In genomic region chr9:73539881-73540280, GRCh38 we compare ENCODE assay signal across 25 cellular contexts.
"Had no signal": no experiment of that assay in that cellular context is flagged by ENCODE, and none has a peak within 500 bp of the region (broad histone marks: within the 10 kb centered on the region; RNA-seq: fewer than 3 reads in every experiment).

No MANE protein-coding gene starts in this region.

- H3K4me3 ChIP-seq: coronary artery, dorsolateral prefrontal cortex had no signal

- H3K4me3 Mint-ChIP-seq: activated CD8-positive, alpha-beta T cell treated with anti-CD3 and anti-CD28 coated beads for 36 hours; activated naive CD8-positive, alpha-beta T cell; activated T-cell treated with anti-CD3 and anti-CD28 coated beads, Interleukin-2, amount 50 U/mL, for 4 hours; activated T-helper 17 cell treated with anti-CD3 and anti-CD28 coated beads, Interleukin-2, amount 50 U/mL, for 72 hours; central memory CD8-positive, alpha-beta T cell; dendritic cell treated with granulocyte-macrophage colony-stimulating factor and Interleukin-4, amounts not matched to agents 40 ng/mL and 50 ng/mL, for 4 days; endodermal cell had no signal

- H3K27ac Mint-ChIP-seq: activated CD8-positive, alpha-beta T cell treated with anti-CD3 and anti-CD28 coated beads for 36 hours; activated naive CD8-positive, alpha-beta T cell; activated T-helper 17 cell treated with anti-CD3 and anti-CD28 coated beads, Interleukin-2, amount 50 U/mL, for 72 hours; dendritic cell treated with granulocyte-macrophage colony-stimulating factor and Interleukin-4, amounts not matched to agents 40 ng/mL and 50 ng/mL, for 4 days; endodermal cell had no signal

- H3K27me3 ChIP-seq: brain microvascular endothelial cell, dorsolateral prefrontal cortex had no signal

- H3K27ac ChIP-seq: brain microvascular endothelial cell, coronary artery, dorsolateral prefrontal cortex had no signal

- H3K36me3 Mint-ChIP-seq: activated naive CD8-positive, alpha-beta T cell had no signal

- H3K36me3 ChIP-seq: brain microvascular endothelial cell had no signal

- H3K4me1 Mint-ChIP-seq: activated T-helper 17 cell treated with anti-CD3 and anti-CD28 coated beads, Interleukin-2, amount 50 U/mL, for 72 hours; central memory CD8-positive, alpha-beta T cell; endodermal cell had no signal

- DNase-seq: activated CD4-positive, alpha-beta T cell treated with anti-CD3 and anti-CD28 coated beads for 48 hours; activated CD4-positive, alpha-beta T cell treated with anti-CD3 and anti-CD28 coated beads, Interleukin-2, amount 50 U/mL, for 1 hour; activated CD4-positive, alpha-beta T cell treated with anti-CD3 and anti-CD28 coated beads, Interleukin-2, amount 50 U/mL, for 48 hours; activated CD8-positive, alpha-beta memory T cell treated with anti-CD3 and anti-CD28 coated beads for 24 hours; activated CD8-positive, alpha-beta T cell treated with anti-CD3 and anti-CD28 coated beads for 36 hours; activated effector memory CD4-positive, alpha-beta T cell treated with Interleukin-2 at 50 U/mL for 16 hours; activated gamma-delta T cell treated with Interleukin-2 at 50 U/mL for 16 hours; activated naive CD4-positive, alpha-beta T cell treated with anti-CD3 and anti-CD28 coated beads, Interleukin-2, amount 50 U/mL, for 16 hours; activated naive CD4-positive, alpha-beta T cell treated with Interleukin-2 at 50 U/mL for 16 hours; activated T-cell treated with anti-CD3 and anti-CD28 coated beads, Interleukin-2, amount 50 U/mL, for 4 hours; amniotic stem cell; anterior cingulate cortex; brain microvascular endothelial cell; dorsolateral prefrontal cortex; effector memory CD4-positive, alpha-beta T cell; endodermal cell; foreskin fibroblast; T-helper 2 cell had no signal

- ATAC-seq: activated CD4-positive, CD25-positive, alpha-beta regulatory T cell treated with anti-CD3 and anti-CD28 coated beads, Interleukin-2, amount 50 U/mL, for 24 hours; activated CD8-positive, alpha-beta T cell treated with anti-CD3 and anti-CD28 coated beads for 36 hours; activated T-cell treated with anti-CD3 and anti-CD28 coated beads, Interleukin-2, amount 50 U/mL, for 4 hours; activated T-helper 17 cell treated with anti-CD3 and anti-CD28 coated beads, Interleukin-2, amount 50 U/mL, for 72 hours; esophagus mucosa had no signal

- H3K27me3 Mint-ChIP-seq: activated CD8-positive, alpha-beta T cell treated with anti-CD3 and anti-CD28 coated beads for 36 hours; activated naive CD8-positive, alpha-beta T cell; activated T-helper 17 cell treated with anti-CD3 and anti-CD28 coated beads, Interleukin-2, amount 50 U/mL, for 72 hours; central memory CD8-positive, alpha-beta T cell; dendritic cell treated with granulocyte-macrophage colony-stimulating factor and Interleukin-4, amounts not matched to agents 40 ng/mL and 50 ng/mL, for 4 days had no signal

- H3K9me3 Mint-ChIP-seq: activated CD8-positive, alpha-beta T cell treated with anti-CD3 and anti-CD28 coated beads for 36 hours; activated T-cell treated with anti-CD3 and anti-CD28 coated beads, Interleukin-2, amount 50 U/mL, for 4 hours; activated T-helper 17 cell treated with anti-CD3 and anti-CD28 coated beads, Interleukin-2, amount 50 U/mL, for 72 hours; dendritic cell treated with granulocyte-macrophage colony-stimulating factor and Interleukin-4, amounts not matched to agents 40 ng/mL and 50 ng/mL, for 4 days; endodermal cell had no signal
